ENCODE assay signal across 9 cellular contexts in genomic region chr9:134640491-134641172, GRCh38. TPM values are rescaled to one million over a fixed set of nuclear protein-coding genes. Genes with fewer than 3 reads are reported as not detected.
DNase-seq lines count a peak whose midpoint lies in the region; ATAC-seq and TF ChIP-seq lines count a peak whose summit lies in the region.
"Had no signal": no experiment of that assay in that cellular context is flagged by ENCODE, and none has a peak within 500 bp of the region (broad histone marks: within the 10 kb centered on the region; RNA-seq: fewer than 3 reads in every experiment).

No MANE protein-coding gene starts in this region.

- peak overlapping the region; percentile 48 to 73 for H3K4me3 Mint-ChIP-seq in stimulated activated naive B cell treated with anti-CD40 and anti-IgM and Interleukin-4, amounts not matched to agents 10 μg/mL and 1 μg/mL and 100 μg/mL, for 72 hours
- H3K4me3 Mint-ChIP-seq: activated CD8-positive, alpha-beta T cell treated with anti-CD3 and anti-CD28 coated beads, Interleukin-2, amount 10 ng/mL, durations not matched to agents 7 days and 5 days had no signal

- no peak for ATAC-seq in lower lobe of right lung
- ATAC-seq in stimulated activated naive B cell treated with anti-CD40 and anti-IgM and Interleukin-4, amounts not matched to agents 10 μg/mL and 1 μg/mL and 100 μg/mL, for 72 hours (replicated peaks), result no peak

- peaks cover 33 to 42% of the 10 kb centered on the region in 2 donors for H3K27me3 Mint-ChIP-seq in stimulated activated naive B cell treated with anti-CD40 and anti-IgM and Interleukin-4, amounts not matched to agents 10 μg/mL and 1 μg/mL and 100 μg/mL, for 72 hours

- no peak for TF ChIP-seq POLR2A in adrenal gland (IDR thresholded peaks at IDR 0.05)

- peak overlapping the region; percentile 52 for H3K4me3 ChIP-seq in HFF-Myc (replicated peaks; ENCODE audit: low read depth, low read length)
- H3K4me3 ChIP-seq in adrenal gland, result peak overlapping the region in 1 of 4 donors; percentile 88
- H3K4me3 ChIP-seq in lower lobe of right lung, result peak overlapping the region; percentile 56

- no peak overlapping the region for H3K27ac Mint-ChIP-seq in stimulated activated naive B cell treated with anti-CD40 and anti-IgM and Interleukin-4, amounts not matched to agents 10 μg/mL and 1 μg/mL and 100 μg/mL, for 72 hours
- H3K27ac Mint-ChIP-seq: activated CD8-positive, alpha-beta T cell treated with anti-CD3 and anti-CD28 coated beads, Interleukin-2, amount 10 ng/mL, durations not matched to agents 7 days and 5 days had no signal

- in situ Hi-C loops in GM13977 (cut with MboI; ENCODE audit: low pct_unique_long_range_greater_than_20kb, low sequenced_read_pairs, unreplicated experiment), result no loop called here

- TF ChIP-seq CTCF in HFF-Myc (IDR thresholded peaks at IDR 0.05; ENCODE audit: low read depth, low read length, missing control alignments) (no peak), adrenal gland (IDR thresholded peaks at IDR 0.05) (no peak), lower lobe of right lung (IDR thresholded peaks at IDR 0.05) (no peak), GM13977 (IDR thresholded peaks at IDR 0.05; ENCODE audit: extremely low read depth, insufficient read depth, missing control alignments) (no peak)

- H3K36me3 ChIP-seq in adrenal gland (replicated peaks in 1 of 2) (no peaks in the 10 kb centered on the region), lower lobe of right lung (no peaks in the 10 kb centered on the region)

- intact Hi-C loops in adrenal gland (cut with DNase I), result no loop called here
- intact Hi-C loops in lower lobe of right lung (cut with DNase I), result no loop called here

- H3K4me1 Mint-ChIP-seq in stimulated activated naive B cell treated with anti-CD40 and anti-IgM and Interleukin-4, amounts not matched to agents 10 μg/mL and 1 μg/mL and 100 μg/mL, for 72 hours, result peaks cover 0 to under 1% of the 10 kb centered on the region in 2 donors

- DNase-seq in HFF-Myc (ENCODE audit: extremely low read depth, low read depth) (no peak), adrenal gland (no peak), lower lobe of right lung (no peak), GM13977 (ENCODE audit: low spot score) (no peak), NCI-H187 (lab: John Stamatoyannopoulos, UW) (no peak), NCI-H187 treated with DMSO at 0.1 percent for 48 hours (lab: John Stamatoyannopoulos, UW) (no peak)
- DNase-seq in stimulated activated naive B cell treated with anti-CD40 and anti-IgM and Interleukin-4, amounts not matched to agents 10 μg/mL and 1 μg/mL and 100 μg/mL, for 72 hours, result no peak
- DNase-seq in activated CD4-positive, alpha-beta T cell treated with anti-CD3 and anti-CD28 coated beads for 1 hour, result no peak
- DNase-seq: activated CD8-positive, alpha-beta T cell treated with anti-CD3 and anti-CD28 coated beads, Interleukin-2, amount 10 ng/mL, durations not matched to agents 7 days and 5 days had no signal

- no peaks in the 10 kb centered on the region for H3K9me3 ChIP-seq in adrenal gland (replicated peaks in 1 of 3)
- H3K9me3 ChIP-seq in lower lobe of right lung, result no peaks in the 10 kb centered on the region

- H3K27ac ChIP-seq in adrenal gland (peak overlapping the region in 4 of 5 donors; percentile 24 to 91 (median 84)), lower lobe of right lung (peak overlapping the region; percentile 67)

- peaks cover 24 to 35% of the 10 kb centered on the region in 2 donors for H3K4me1 ChIP-seq in adrenal gland (replicated peaks in 1 of 2)
- H3K4me1 ChIP-seq in lower lobe of right lung, result peaks cover 13% of the 10 kb centered on the region

- no peaks in the 10 kb centered on the region for H3K36me3 Mint-ChIP-seq in stimulated activated naive B cell treated with anti-CD40 and anti-IgM and Interleukin-4, amounts not matched to agents 10 μg/mL and 1 μg/mL and 100 μg/mL, for 72 hours

- 73 to 90% (median 78%) methylated on average over 10 to 15 of the region's 15 CpGs for WGBS in adrenal gland, 4 donors

- H3K27me3 ChIP-seq in adrenal gland (no peaks in the 10 kb centered on the region), lower lobe of right lung (ENCODE audit: low read depth) (peaks cover 21% of the 10 kb centered on the region)

- no peaks in the 10 kb centered on the region for H3K9me3 Mint-ChIP-seq in stimulated activated naive B cell treated with anti-CD40 and anti-IgM and Interleukin-4, amounts not matched to agents 10 μg/mL and 1 μg/mL and 100 μg/mL, for 72 hours

RNA-seq across cellular contexts. Expression of gene COL5A1, which starts 1.0 kb away (rescaled TPM):
- total RNA-seq in adrenal gland, result 10 to 100 TPM; 15.2 to 45.5 (median 32.5) TPM
- polyA plus RNA-seq in adrenal gland, result 10 to 100 TPM in 2 of 3 donors, 1 to 10 TPM in 1; 3.5 to 44.3 (median 14.1) TPM
- total RNA-seq in lower lobe of right lung, result 29.0 TPM
